ENCODE assay signal across 8 cellular contexts in genomic region chr5:132429451-132430440, GRCh38.
DNase-seq lines count a peak whose midpoint lies in the region; FAIRE-seq and TF ChIP-seq lines count a peak whose summit lies in the region.
"Had no signal": no experiment of that assay in that cellular context is flagged by ENCODE, and none has a peak within 500 bp of the region (broad histone marks: within the 10 kb centered on the region; RNA-seq: fewer than 3 reads in every experiment).

No MANE protein-coding gene starts in this region.

- peak; percentile 35 for FAIRE-seq in endothelial cell of umbilical vein (lab: Jason Lieb, UNC)

- no peaks in the 10 kb centered on the region for H3K9me3 ChIP-seq in PC-9 (ENCODE audit: insufficient read depth, low read depth)
- H3K9me3 ChIP-seq in endothelial cell of umbilical vein (replicated peaks; ENCODE audit: control insufficient read depth, insufficient read depth, low read length) = no peaks in the 10 kb centered on the region
- H3K9me3 ChIP-seq in skeletal muscle satellite cell (replicated peaks; ENCODE audit: low read length) = no peaks in the 10 kb centered on the region
- H3K9me3 ChIP-seq: right lobe of liver had no signal

- H3K79me2 ChIP-seq in PC-9 (ENCODE audit: low read depth) (no peaks in the 10 kb centered on the region), endothelial cell of umbilical vein (ENCODE audit: control insufficient read depth, insufficient read depth, low read length) (no peaks in the 10 kb centered on the region)

- peaks cover 24% of the 10 kb centered on the region for H3F3A ChIP-seq in PC-9 (ENCODE audit: insufficient read depth, low read depth)

- H3K27me3 ChIP-seq in PC-9 (ENCODE audit: insufficient read depth, low read depth) = no peaks in the 10 kb centered on the region
- H3K27me3 ChIP-seq in endothelial cell of umbilical vein (ENCODE audit: control insufficient read depth in 2 of 2, insufficient read depth in 2 of 2, low read length in 2 of 2) = no peaks in the 10 kb centered on the region
- no peaks in the 10 kb centered on the region for H3K27me3 ChIP-seq in skeletal muscle satellite cell (ENCODE audit: control insufficient read depth, insufficient read depth, low read length)
- H3K27me3 ChIP-seq: right lobe of liver had no signal

- H3K9ac ChIP-seq in endothelial cell of umbilical vein (replicated peaks; ENCODE audit: extremely low read depth, insufficient read depth, low read length) (no peak overlapping the region), skeletal muscle satellite cell (ENCODE audit: low read depth, low read length) (no peak overlapping the region)

- POLR2A ChIA-PET in PC-9 (lab: Charles Lee; ENCODE audit: unreplicated experiment) (interaction anchor here (0.6 to 0.9 kb wide), 3 partner anchors 29 to 61 kb away, joined by 3 to 8 read pairs (median 7); partner anchors contain the start of gene IRF1), endothelial cell of umbilical vein (lab: Charles Lee) (no interaction called here)

- dilution Hi-C loops in endothelial cell of umbilical vein (cut with MboI; ENCODE audit: extremely low pct_ligation_motif_present, low sequenced_read_pairs) = no loop called here

- DNase-seq in EL (peak; percentile 15), PC-9 (no peak), endothelial cell of umbilical vein (ENCODE audit: low read depth, low spot score) (no peak), ACHN (no peak), NCI-H774 (lab: John Stamatoyannopoulos, UW) (no peak), anterior cingulate cortex (lab: John Stamatoyannopoulos, UW) (no peak)

- in situ Hi-C loops in ACHN (cut with HindIII; ENCODE audit: low pct_ligation_motif_present, low pct_unique_long_range_greater_than_20kb, low sequenced_read_pairs) = no loop called here

- H3K4me1 ChIP-seq in PC-9 (replicated peaks; ENCODE audit: insufficient read depth) (peaks cover 53% of the 10 kb centered on the region), endothelial cell of umbilical vein (ENCODE audit: control insufficient read depth, extremely low read depth, insufficient read depth, low read length) (peaks cover 18% of the 10 kb centered on the region), skeletal muscle satellite cell (ENCODE audit: control insufficient read depth, insufficient read depth, low read length) (peaks cover 47% of the 10 kb centered on the region)

- peak overlapping the region; percentile 87; the same call in 1 of the 2 replicates for H3K27ac ChIP-seq in PC-9
- no peak overlapping the region for H3K27ac ChIP-seq in endothelial cell of umbilical vein (ENCODE audit: insufficient read depth, low read depth, low read length)

- no peaks in the 10 kb centered on the region for H3K9me2 ChIP-seq in PC-9 (ENCODE audit: insufficient read depth)

- peak overlapping the region; percentile 58 for H3K4me2 ChIP-seq in PC-9
- no peak overlapping the region for H3K4me2 ChIP-seq in endothelial cell of umbilical vein (ENCODE audit: insufficient read depth, low read length)
- peak overlapping the region; percentile 19 for H3K4me2 ChIP-seq in skeletal muscle satellite cell (ENCODE audit: low read length)

- TF ChIP-seq POLR2A in endothelial cell of umbilical vein (IDR thresholded peaks at IDR 0.05; ENCODE audit: low read depth, low read length) = no peak

- H3K4me3 ChIP-seq in PC-9 = no peak overlapping the region
- no peak overlapping the region for H3K4me3 ChIP-seq in endothelial cell of umbilical vein (replicated peaks in 1 of 3; ENCODE audit: insufficient read depth in 1 of 3, low read depth in 1 of 3, low read length in 3 of 3)
- no peak overlapping the region for H3K4me3 ChIP-seq in skeletal muscle satellite cell (ENCODE audit: low read length)
- H3K4me3 ChIP-seq: right lobe of liver had no signal

- no peaks in the 10 kb centered on the region for H3K9me1 ChIP-seq in endothelial cell of umbilical vein (replicated peaks; ENCODE audit: control insufficient read depth, extremely low read depth, insufficient read depth, low read length)

- BruUV-seq in PC-9 (replicated peaks; lab: Mats Ljungman, UMichigan) = no TSS peak
- BruUV-seq in endothelial cell of umbilical vein (replicated peaks; lab: Mats Ljungman, UMichigan) = no TSS peak

- intact Hi-C loops in PC-9 (cut with micrococcal nuclease; ENCODE audit: unreplicated experiment) (no loop called here), endothelial cell of umbilical vein (cut with micrococcal nuclease) (no loop called here)

- H2AFZ ChIP-seq in PC-9 (no peak overlapping the region), endothelial cell of umbilical vein (ENCODE audit: low read depth, low read length) (no peak overlapping the region)

- no peaks in the 10 kb centered on the region; the same call in 1 of the 2 replicates for H4K20me1 ChIP-seq in PC-9 (ENCODE audit: insufficient read depth)
- no peaks in the 10 kb centered on the region for H4K20me1 ChIP-seq in endothelial cell of umbilical vein (replicated peaks; ENCODE audit: control insufficient read depth, extremely low read depth, insufficient read depth, low read length)

- CTCF ChIA-PET in PC-9 (lab: Charles Lee) = interaction anchor here (0.6 to 1.1 kb wide), 2 partner anchors 21 to 35 kb away, joined by 4 to 5 read pairs; no protein-coding TSS in a partner anchor
- CTCF ChIA-PET in endothelial cell of umbilical vein (lab: Charles Lee) = interaction anchor here (1.0 to 2.1 kb wide), 5 partner anchors 9 to 61 kb away, joined by 3 to 7 read pairs (median 5); partner anchors contain the start of gene IRF1

- TF ChIP-seq CTCF in PC-9 (conservative IDR thresholded peaks at IDR 0.05) = no peak
- no peak for TF ChIP-seq CTCF in endothelial cell of umbilical vein (IDR thresholded peaks at IDR 0.05; ENCODE audit: extremely low read depth in 1 of 2, insufficient read depth in 1 of 2, low read depth in 1 of 2, low read length in 2 of 2)

- H3K36me3 ChIP-seq in PC-9 (ENCODE audit: low read depth) (no peaks in the 10 kb centered on the region), endothelial cell of umbilical vein (ENCODE audit: control insufficient read depth in 2 of 2, extremely low read depth in 1 of 2, insufficient read depth in 2 of 2, low read length in 2 of 2) (no peaks in the 10 kb centered on the region), skeletal muscle satellite cell (ENCODE audit: insufficient read depth, low read length) (no peaks in the 10 kb centered on the region)
- H3K36me3 ChIP-seq: right lobe of liver had no signal

TF ChIP-seq in endothelial cell of umbilical vein, 7 proteins besides CTCF, POLR2A, EP300 and RAD21:
- TF ChIP-seq GATA2 (IDR thresholded peaks at IDR 0.05; ENCODE audit: insufficient read depth, insufficient read length, low read depth, low read length) (no peak), JUN (IDR thresholded peaks at IDR 0.05; ENCODE audit: borderline replicate concordance, insufficient read depth, insufficient read length, low read depth) (no peak)
